22 cellular contexts compared by ENCODE assay signal in the genomic region with DNA sequence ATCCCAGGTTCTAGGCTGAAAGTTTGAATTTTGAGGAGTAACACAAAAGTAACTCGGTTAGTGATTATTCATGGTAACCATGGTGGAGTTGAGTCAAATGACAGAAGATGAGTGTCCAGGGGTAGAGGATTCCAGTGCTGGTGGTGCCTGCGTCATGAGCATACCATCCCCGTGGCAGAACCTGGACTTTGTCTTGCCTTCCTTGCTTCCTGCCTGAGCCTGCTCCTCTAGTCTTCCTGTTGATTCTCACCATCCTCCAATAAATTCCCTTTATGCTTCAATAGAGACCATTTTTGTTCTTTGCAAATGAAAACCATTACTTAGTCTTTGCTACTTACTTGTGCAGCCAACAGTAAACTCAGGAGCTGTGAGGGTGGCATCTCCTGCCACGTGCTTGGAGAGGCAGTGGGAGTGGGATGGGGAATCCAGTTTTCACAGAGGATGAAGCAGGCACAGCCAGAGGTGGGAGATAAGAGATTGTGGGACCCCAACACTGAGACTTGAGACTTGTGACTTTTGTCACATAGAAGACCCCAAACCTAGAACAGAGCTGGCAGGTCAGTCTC.
"Had no signal": no experiment of that assay in that cellular context is flagged by ENCODE, and none has a peak within 500 bp of the region (broad histone marks: within the 10 kb centered on the region; RNA-seq: fewer than 3 reads in every experiment).

No MANE protein-coding gene starts in this region.

- H3K4me3 Mint-ChIP-seq: central memory CD8-positive, alpha-beta T cell; WTC11 had no signal

- H3K27me3 Mint-ChIP-seq: central memory CD8-positive, alpha-beta T cell had no signal

- H3K36me3 Mint-ChIP-seq: WTC11 had no signal

- H3K4me2 ChIP-seq: hepatocyte had no signal

- FAIRE-seq: astrocyte, colon, endothelial cell of umbilical vein, frontal cortex had no signal

- H3K27me3 ChIP-seq: esophagus muscularis mucosa, hepatocyte, upper lobe of left lung had no signal

- H3K27ac ChIP-seq: esophagus muscularis mucosa, hepatocyte had no signal

- ATAC-seq: activated naive CD4-positive, alpha-beta T cell treated with anti-CD3 and anti-CD28 coated beads, Interleukin-2, amount 50 U/mL, for 72 hours; left ventricle myocardium superior; WTC11 had no signal

- H2AFZ ChIP-seq: hepatocyte had no signal

- H3K9me3 ChIP-seq: esophagus muscularis mucosa, upper lobe of left lung had no signal

- DNase-seq: activated CD4-positive, alpha-beta T cell treated with anti-CD3 and anti-CD28 coated beads, Interleukin-2, amount 50 U/mL, for 48 hours; activated T-cell treated with anti-CD3 and anti-CD28 coated beads for 4 hours; effector memory CD4-positive, alpha-beta T cell; glutamatergic neuron; kidney glomerular epithelial cell; left ventricle myocardium superior; occipital lobe; retina; stimulated activated CD4-positive, alpha-beta T cell treated with anti-CD3 and anti-CD28 coated beads, Interleukin-2, amount 100 ng/mL, for 48 hours; stimulated activated CD8-positive, alpha-beta memory T cell treated with anti-CD3 and anti-CD28 coated beads, Interleukin-4, amount 100 ng/mL, for 48 hours; stimulated activated naive CD4-positive, alpha-beta T cell; T-helper 9 cell; upper lobe of left lung had no signal

- H3K9me3 Mint-ChIP-seq: activated naive CD4-positive, alpha-beta T cell treated with anti-CD3 and anti-CD28 coated beads, Interleukin-2, amount 50 U/mL, for 72 hours; central memory CD8-positive, alpha-beta T cell; WTC11 had no signal

- H3K4me3 ChIP-seq: esophagus muscularis mucosa, hepatocyte, upper lobe of left lung had no signal

- H3K27ac Mint-ChIP-seq: activated naive CD4-positive, alpha-beta T cell treated with anti-CD3 and anti-CD28 coated beads, Interleukin-2, amount 50 U/mL, for 72 hours; WTC11 had no signal

- H3K36me3 ChIP-seq: esophagus muscularis mucosa, upper lobe of left lung had no signal
